Comparison of ENCODE assay signal across 10 cellular contexts in genomic region chr1:23964235-23964668, GRCh38. TPM values are rescaled to one million over a fixed set of nuclear protein-coding genes. Genes with fewer than 3 reads are reported as not detected.
DNase-seq lines count a peak whose midpoint lies in the region; ATAC-seq and TF ChIP-seq lines count a peak whose summit lies in the region.
"Had no signal": no experiment of that assay in that cellular context is flagged by ENCODE, and none has a peak within 500 bp of the region (broad histone marks: within the 10 kb centered on the region; RNA-seq: fewer than 3 reads in every experiment).

No MANE protein-coding gene starts in this region.

- H3K4me3 ChIP-seq in SJSA1 (no peak overlapping the region), fibroblast of pulmonary artery (replicated peaks; ENCODE audit: low read depth, low read length) (no peak overlapping the region)

- H3K27ac ChIP-seq in SJSA1, result 0 out of 2 replicates have a peak overlapping the region, but pooled peaks have one; percentile 1
- H3K27ac ChIP-seq: C4-2B had no signal

- H3K9me3 ChIP-seq in SJSA1 (replicated peaks), result no peaks in the 10 kb centered on the region

- peak overlapping the region; percentile 89 for H3K27ac Mint-ChIP-seq in activated T-cell treated with anti-CD3 and anti-CD28 coated beads, Interleukin-2, amount 50 U/mL, for 24 hours
- peak overlapping the region; percentile 89 to 95 for H3K27ac Mint-ChIP-seq in stimulated activated naive CD8-positive, alpha-beta T cell treated with anti-CD3 and anti-CD28 coated beads, Interleukin-15, amount 100 ng/mL, for 72 hours

- H3K4me1 Mint-ChIP-seq in activated T-cell treated with anti-CD3 and anti-CD28 coated beads, Interleukin-2, amount 50 U/mL, for 24 hours (ENCODE audit: low read depth), result peaks cover 69% of the 10 kb centered on the region
- peaks cover 56% of the 10 kb centered on the region for H3K4me1 Mint-ChIP-seq in stimulated activated naive CD8-positive, alpha-beta T cell treated with anti-CD3 and anti-CD28 coated beads, Interleukin-15, amount 100 ng/mL, for 72 hours

- ATAC-seq in stimulated activated naive CD8-positive, alpha-beta T cell treated with anti-CD3 and anti-CD28 coated beads, Interleukin-15, amount 100 ng/mL, for 72 hours, result peak; percentile 7
- no peak for ATAC-seq in GM18870 (IDR thresholded peaks at IDR 0.05; ENCODE audit: unreplicated experiment)

- DNase-seq in activated T-cell treated with anti-CD3 and anti-CD28 coated beads, Interleukin-2, amount 50 U/mL, for 24 hours, result no peak
- DNase-seq in activated T-cell treated with anti-CD3 and anti-CD28 coated beads for 4 hours, result no peak
- no peak for DNase-seq in SJSA1 (ENCODE audit: low read depth in 1 of 2, low spot score in 2 of 2)
- DNase-seq in fibroblast of pulmonary artery (ENCODE audit: low read depth), result peak; percentile 26
- DNase-seq in stimulated activated naive CD8-positive, alpha-beta T cell treated with anti-CD3 and anti-CD28 coated beads, Interleukin-15, amount 100 ng/mL, for 72 hours, result no peak
- DNase-seq in cortex of kidney (lab: John Stamatoyannopoulos, UW), result no peak
- no peak for DNase-seq in NCI-H1105 treated with DMSO at 0.1 percent for 48 hours (lab: John Stamatoyannopoulos, UW)

- H3K4me3 Mint-ChIP-seq in activated T-cell treated with anti-CD3 and anti-CD28 coated beads, Interleukin-2, amount 50 U/mL, for 24 hours, result peak overlapping the region; percentile 20
- H3K4me3 Mint-ChIP-seq in stimulated activated naive CD8-positive, alpha-beta T cell treated with anti-CD3 and anti-CD28 coated beads, Interleukin-15, amount 100 ng/mL, for 72 hours, result peak overlapping the region; percentile 58 to 74

- H3K36me3 ChIP-seq in SJSA1, result peaks cover 79% of the 10 kb centered on the region

- no peak for TF ChIP-seq CTCF in fibroblast of pulmonary artery (IDR thresholded peaks at IDR 0.05; ENCODE audit: low read length, missing control alignments)

- 0 out of 2 replicates have a peak, but pooled peaks cover 3% of the 10 kb centered on the region for H3K4me1 ChIP-seq in SJSA1 (replicated peaks)

- H3K27me3 Mint-ChIP-seq in activated T-cell treated with anti-CD3 and anti-CD28 coated beads, Interleukin-2, amount 50 U/mL, for 24 hours, result no peaks in the 10 kb centered on the region
- H3K27me3 Mint-ChIP-seq in stimulated activated naive CD8-positive, alpha-beta T cell treated with anti-CD3 and anti-CD28 coated beads, Interleukin-15, amount 100 ng/mL, for 72 hours, result no peaks in the 10 kb centered on the region

- no peaks in the 10 kb centered on the region for H3K9me3 Mint-ChIP-seq in activated T-cell treated with anti-CD3 and anti-CD28 coated beads, Interleukin-2, amount 50 U/mL, for 24 hours
- no peaks in the 10 kb centered on the region for H3K9me3 Mint-ChIP-seq in stimulated activated naive CD8-positive, alpha-beta T cell treated with anti-CD3 and anti-CD28 coated beads, Interleukin-15, amount 100 ng/mL, for 72 hours

- no peaks in the 10 kb centered on the region for H3K27me3 ChIP-seq in SJSA1 (replicated peaks)

- H3K36me3 Mint-ChIP-seq in activated T-cell treated with anti-CD3 and anti-CD28 coated beads, Interleukin-2, amount 50 U/mL, for 24 hours (ENCODE audit: low read depth), result peaks cover 94% of the 10 kb centered on the region

RNA-seq across cellular contexts. Expression of gene PNRC2, which starts 4.6 kb away (rescaled TPM):
- total RNA-seq in SJSA1 (2014; rRNA removed; shearing (Covaris generic)), result 123 and 145 TPM in 2 replicates

RNA-seq across cellular contexts. Expression of gene SRSF10, which starts 15.9 kb away (rescaled TPM):
- 145 and 147 TPM in 2 replicates for total RNA-seq in SJSA1 (2014; rRNA removed; shearing (Covaris generic))

RNA-seq across cellular contexts. Expression of gene CNR2, which starts 51.1 kb away (rescaled TPM):
- total RNA-seq in SJSA1 (2014; rRNA removed; shearing (Covaris generic)), result 0.08 TPM in 1 of 2 replicates, not detected in the other
- total RNA-seq: RPMI7951 had no signal
